ENCODE assay signal across 8 cellular contexts in genomic region chr6:16762265-16762546, GRCh38. TPM values are rescaled to one million over a fixed set of nuclear protein-coding genes. Genes with fewer than 3 reads are reported as not detected.
DNase-seq lines count a peak whose midpoint lies in the region; ATAC-seq and TF ChIP-seq lines count a peak whose summit lies in the region.

No MANE protein-coding gene starts in this region.

- H3K27me3 Mint-ChIP-seq in endothelial cell (ENCODE audit: unreplicated experiment) (peaks cover 5% of the 10 kb centered on the region), osteocyte (ENCODE audit: unreplicated experiment) (no peaks in the 10 kb centered on the region)

- ATAC-seq in HG02852 (IDR thresholded peaks at IDR 0.05; ENCODE audit: unreplicated experiment) (no peak), HG03460 (IDR thresholded peaks at IDR 0.05; ENCODE audit: unreplicated experiment) (no peak)

- H3K9me3 ChIP-seq in OCI-LY7 (ENCODE audit: low read length): no peaks in the 10 kb centered on the region

- H3K36me3 ChIP-seq in H7 (replicated peaks; ENCODE audit: control insufficient read depth, insufficient read depth, low read length) (no peaks in the 10 kb centered on the region), OCI-LY7 (ENCODE audit: insufficient read depth, low read length) (no peaks in the 10 kb centered on the region)

- H3K27me3 ChIP-seq in H7 (ENCODE audit: control insufficient read depth, insufficient read depth, low read length): peaks cover 1% of the 10 kb centered on the region; the same call in 1 of the 2 replicates

- no peaks in the 10 kb centered on the region for H4K20me1 ChIP-seq in OCI-LY7 (ENCODE audit: insufficient read depth, low read length)

- CTCF ChIA-PET in GM10248 (lab: Yijun Ruan, JAX): interaction anchor here (0.7 to 4.9 kb wide), 27 partner anchors 9 to 476 kb away, joined by 3 to 42 read pairs (median 5); no protein-coding TSS in a partner anchor
- CTCF ChIA-PET in OCI-LY7 (lab: Charles Lee; ENCODE audit: unreplicated experiment): no interaction called here

- POLR2A ChIA-PET in GM10248 (lab: Yijun Ruan, JAX) (interaction anchor here (1.1 kb wide), 1 partner anchor 282 kb away, joined by 3 read pairs; no protein-coding TSS in a partner anchor), OCI-LY7 (lab: Charles Lee) (interaction anchor here (1.2 kb wide), 1 partner anchor 11 kb away, joined by 5 read pairs; no protein-coding TSS in a partner anchor)

- BruUV-seq in OCI-LY7 (replicated peaks; lab: Mats Ljungman, UMichigan): no TSS peak

- peaks cover 18% of the 10 kb centered on the region for H3K4me1 Mint-ChIP-seq in endothelial cell (ENCODE audit: unreplicated experiment)
- H3K4me1 Mint-ChIP-seq in osteocyte (ENCODE audit: unreplicated experiment): peaks cover 61% of the 10 kb centered on the region

- no peak overlapping the region for H3K27ac Mint-ChIP-seq in endothelial cell (ENCODE audit: unreplicated experiment)
- peak overlapping the region; percentile 98 for H3K27ac Mint-ChIP-seq in osteocyte (ENCODE audit: unreplicated experiment)

- no peak for TF ChIP-seq CTCF in GM10248 (IDR thresholded peaks at IDR 0.05; ENCODE audit: control extremely low read depth, extremely low read depth, low read depth, missing control alignments)
- no peak for TF ChIP-seq CTCF in OCI-LY7 (conservative IDR thresholded peaks at IDR 0.05; ENCODE audit: low read length)
- TF ChIP-seq CTCF in endothelial cell (IDR thresholded peaks at IDR 0.05; ENCODE audit: unreplicated experiment): no peak
- no peak for TF ChIP-seq CTCF in osteocyte (IDR thresholded peaks at IDR 0.05)

- H3K36me3 Mint-ChIP-seq in endothelial cell (ENCODE audit: low read depth, unreplicated experiment) (peaks cover 3% of the 10 kb centered on the region), osteocyte (ENCODE audit: unreplicated experiment) (no peaks in the 10 kb centered on the region)

- peak overlapping the region; percentile 15; the same call in 1 of the 2 replicates for H3K4me2 ChIP-seq in OCI-LY7 (ENCODE audit: low read length)

- H3K9me3 Mint-ChIP-seq in endothelial cell (ENCODE audit: unreplicated experiment) (no peaks in the 10 kb centered on the region), osteocyte (ENCODE audit: unreplicated experiment) (no peaks in the 10 kb centered on the region)

- no peaks in the 10 kb centered on the region for H3K4me1 ChIP-seq in OCI-LY7 (ENCODE audit: insufficient read depth, low read length, poor library complexity, severe bottlenecking)

- H3K79me2 ChIP-seq in OCI-LY7 (ENCODE audit: insufficient read depth, low read depth, low read length): no peaks in the 10 kb centered on the region

- no peaks in the 10 kb centered on the region for H3K9me2 ChIP-seq in OCI-LY7 (ENCODE audit: insufficient read depth, low read length)

- H3K4me3 Mint-ChIP-seq in endothelial cell (ENCODE audit: unreplicated experiment) (peak overlapping the region; percentile 95), osteocyte (ENCODE audit: unreplicated experiment) (peak overlapping the region; percentile 98)

- intact Hi-C loops in OCI-LY7 (cut with micrococcal nuclease; ENCODE audit: unreplicated experiment): loop anchor here (2.0 to 10.0 kb wide), 3 partner anchors 157 to 429 kb away; no protein-coding TSS in a partner anchor

- H3K4me3 ChIP-seq in H7 (ENCODE audit: insufficient read depth, low read depth, low read length) (peak overlapping the region; percentile 82), OCI-LY7 (ENCODE audit: low read depth, low read length, poor library complexity, severe bottlenecking) (no peak overlapping the region)

- no peak overlapping the region for H2AFZ ChIP-seq in OCI-LY7 (ENCODE audit: low read length)

- DNase-seq in GM10248 (ENCODE audit: extremely low spot score): peak; percentile 42
- DNase-seq in H7: no peak
- DNase-seq in OCI-LY7 (ENCODE audit: low spot score): no peak
- no peak for DNase-seq in endothelial cell (ENCODE audit: low spot score)
- no peak for DNase-seq in osteocyte (ENCODE audit: extremely low spot score, unreplicated experiment)
- DNase-seq in NCI-H1092 (lab: John Stamatoyannopoulos, UW): no peak

- H3K27ac ChIP-seq in OCI-LY7 (ENCODE audit: low read depth, low read length, poor library complexity, severe bottlenecking): no peak overlapping the region

RNA-seq across cellular contexts. Expression of gene ATXN1, which starts 0.9 kb away (rescaled TPM):
- 7.6 and 8.9 TPM in 2 replicates for total RNA-seq in H7 (2014; rRNA removed; shearing (Covaris generic))
- not detected in 2 replicates for total RNA-seq in OCI-LY7 (2014; rRNA removed; shearing (Covaris generic))
- total RNA-seq in OCI-LY7 (2022): 0.09 TPM in 1 of 2 replicates, not detected in the other
- 18.7 TPM for total RNA-seq in endothelial cell (ENCODE audit: unreplicated experiment)
- 51.6 and 54.4 TPM in 2 replicates for total RNA-seq in osteocyte
